Comparison of ENCODE assay signal across 8 cellular contexts in the genomic region with DNA sequence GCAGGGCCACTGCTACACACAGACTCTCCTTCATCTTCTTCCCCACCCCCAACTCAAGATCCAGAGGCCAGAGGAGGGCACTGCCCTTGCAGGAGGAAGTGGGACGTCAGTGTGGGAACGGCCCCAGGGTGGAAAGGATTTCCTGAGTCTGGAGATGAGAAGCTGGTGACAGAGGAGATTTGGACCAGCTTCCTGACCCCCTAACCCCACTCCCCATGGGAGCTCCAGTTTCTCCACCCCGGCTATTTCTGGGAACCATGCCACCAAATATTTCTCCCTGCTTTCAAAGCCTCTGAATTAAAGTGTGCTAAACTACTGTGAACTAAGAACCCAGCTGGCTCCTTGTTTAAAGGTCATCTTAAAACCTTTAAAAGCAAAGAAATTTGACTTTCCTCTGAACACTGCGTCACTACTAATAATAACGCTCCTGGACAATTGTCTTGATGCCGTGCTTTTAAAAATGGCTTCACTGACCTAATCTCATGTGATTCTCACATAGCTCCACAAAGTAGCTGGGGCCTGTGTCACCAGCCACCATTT. TPM values are rescaled to one million over a fixed set of nuclear protein-coding genes. Genes with fewer than 3 reads are reported as not detected.
A peak's percentile ranks its signal among the peaks of the same experiment; 100 is the strongest.
DNase-seq lines count a peak whose midpoint lies in the region; ATAC-seq and TF ChIP-seq lines count a peak whose summit lies in the region.

No MANE protein-coding gene starts in this region.

- no peaks in the 10 kb centered on the region for H3K79me2 ChIP-seq in MM.1S (ENCODE audit: low read length)

- H3K4me3 ChIP-seq in skeletal muscle cell (ENCODE audit: low read depth, low read length) (no peak overlapping the region), MM.1S (ENCODE audit: low read length) (no peak overlapping the region)

- H3K9me3 Mint-ChIP-seq in stimulated activated naive CD8-positive, alpha-beta T cell treated with anti-CD3 and anti-CD28 coated beads, Interleukin-15, amount 100 ng/mL, for 72 hours = peaks cover 5 to 17% of the 10 kb centered on the region in 2 donors

- H2AFZ ChIP-seq in MM.1S (ENCODE audit: low read length) = no peak overlapping the region

- peaks cover 39% of the 10 kb centered on the region for H3K4me1 Mint-ChIP-seq in stimulated activated naive CD8-positive, alpha-beta T cell treated with anti-CD3 and anti-CD28 coated beads, Interleukin-15, amount 100 ng/mL, for 72 hours

- H3K9me2 ChIP-seq in MM.1S (replicated peaks; ENCODE audit: insufficient read depth, low read length) = no peaks in the 10 kb centered on the region

- H4K20me1 ChIP-seq in MM.1S (ENCODE audit: insufficient read depth, low read length) = no peaks in the 10 kb centered on the region

- H3K4me3 Mint-ChIP-seq in stimulated activated naive CD8-positive, alpha-beta T cell treated with anti-CD3 and anti-CD28 coated beads, Interleukin-15, amount 100 ng/mL, for 72 hours = no peak overlapping the region

- no peak overlapping the region for H3K27ac Mint-ChIP-seq in stimulated activated naive CD8-positive, alpha-beta T cell treated with anti-CD3 and anti-CD28 coated beads, Interleukin-15, amount 100 ng/mL, for 72 hours

- H3K36me3 ChIP-seq in MM.1S (replicated peaks; ENCODE audit: insufficient read depth, low read length) = no peaks in the 10 kb centered on the region

- no peaks in the 10 kb centered on the region for H3K27me3 Mint-ChIP-seq in stimulated activated naive CD8-positive, alpha-beta T cell treated with anti-CD3 and anti-CD28 coated beads, Interleukin-15, amount 100 ng/mL, for 72 hours

- no peak overlapping the region for H3K4me2 ChIP-seq in MM.1S (ENCODE audit: low read depth, low read length)

- in situ Hi-C loops in G401 (cut with HindIII; ENCODE audit: low sequenced_read_pairs) = no loop called here

- no peak overlapping the region for H3K9ac ChIP-seq in MM.1S (ENCODE audit: low read length)

- no peaks in the 10 kb centered on the region for H3F3A ChIP-seq in MM.1S (ENCODE audit: insufficient read depth, low read length)

- H3K4me1 ChIP-seq in MM.1S (ENCODE audit: low read length) = no peaks in the 10 kb centered on the region

- no peak for TF ChIP-seq CTCF in MM.1S (IDR thresholded peaks at IDR 0.05; ENCODE audit: low read length)

- no peaks in the 10 kb centered on the region for H3K27me3 ChIP-seq in MM.1S (replicated peaks; ENCODE audit: insufficient read depth, low read length)

- H3K27ac ChIP-seq in MM.1S (ENCODE audit: low read length) = no peak overlapping the region

- DNase-seq in G401 (ENCODE audit: low spot score) (peak; percentile 20), amniotic epithelial cell (ENCODE audit: low read depth) (peak; percentile 96), hepatic stellate cell (ENCODE audit: low spot score) (peak; percentile 87), skeletal muscle cell (ENCODE audit: low read depth) (peak; percentile 95), MM.1S (no peak)
- DNase-seq in stimulated activated naive CD8-positive, alpha-beta T cell treated with anti-CD3 and anti-CD28 coated beads, Interleukin-15, Interleukin-2, amounts not matched to agents 100 U/mL and 50 U/mL, for 24 hours = no peak
- no peak for DNase-seq in stimulated activated naive CD8-positive, alpha-beta T cell treated with anti-CD3 and anti-CD28 coated beads, Interleukin-15, amount 100 ng/mL, for 72 hours

- no peak for ATAC-seq in HG02623 (IDR thresholded peaks at IDR 0.05; ENCODE audit: unreplicated experiment)
- no peak for ATAC-seq in stimulated activated naive CD8-positive, alpha-beta T cell treated with anti-CD3 and anti-CD28 coated beads, Interleukin-15, Interleukin-2, amounts not matched to agents 100 U/mL and 50 U/mL, for 24 hours
- no peak for ATAC-seq in stimulated activated naive CD8-positive, alpha-beta T cell treated with anti-CD3 and anti-CD28 coated beads, Interleukin-15, amount 100 ng/mL, for 72 hours

- H3K9me3 ChIP-seq in MM.1S (replicated peaks; ENCODE audit: insufficient read depth, low read length) = no peaks in the 10 kb centered on the region

RNA-seq across cellular contexts. Expression of a gene that starts 46.6 kb away (rescaled TPM):
- total RNA-seq in G401 (2014; rRNA removed; shearing (Covaris generic)) = 54.1 and 57.2 TPM in 2 replicates

RNA-seq across cellular contexts. Expression of a gene that starts 46.7 kb away (rescaled TPM):
- total RNA-seq in G401 (2014; rRNA removed; shearing (Covaris generic)) = 2.7 and 4.9 TPM in 2 replicates

Comparison
In these comparisons a context has a peak if more than half of its experiments do, and no peak if none do; other contexts are left out.
1. DNase-seq: peak in G401 (single experiment), amniotic epithelial cell (single experiment), hepatic stellate cell (single experiment) and skeletal muscle cell (single experiment); none in stimulated activated naive CD8-positive, alpha-beta T cell treated with anti-CD3 and anti-CD28 coated beads, Interleukin-15, Interleukin-2, amounts not matched to agents 100 U/mL and 50 U/mL, for 24 hours (single experiment), stimulated activated naive CD8-positive, alpha-beta T cell treated with anti-CD3 and anti-CD28 coated beads, Interleukin-15, amount 100 ng/mL, for 72 hours (0 of 2) and MM.1S (single experiment).